Comparison of ENCODE assay signal across 17 cellular contexts in genomic region chr1:57036896-57037295, GRCh38.
DNase-seq lines count a peak whose midpoint lies in the region; ATAC-seq, FAIRE-seq and TF ChIP-seq lines count a peak whose summit lies in the region.
"Had no signal": no experiment of that assay in that cellular context is flagged by ENCODE, and none has a peak within 500 bp of the region (broad histone marks: within the 10 kb centered on the region; RNA-seq: fewer than 3 reads in every experiment).

No MANE protein-coding gene starts in this region.

- H3K4me1 ChIP-seq in SK-N-SH (ENCODE audit: control insufficient read depth in 1 of 2, insufficient read depth in 2 of 2, low read depth in 1 of 2, low read length in 1 of 2) = no peaks in the 10 kb centered on the region
- no peaks in the 10 kb centered on the region for H3K4me1 ChIP-seq in GM23248 (ENCODE audit: insufficient read depth)
- H3K4me1 ChIP-seq in osteoblast (ENCODE audit: insufficient read depth, low read length) = no peaks in the 10 kb centered on the region
- H3K4me1 ChIP-seq in prostate gland (replicated peaks) = no peaks in the 10 kb centered on the region
- peaks cover 11% of the 10 kb centered on the region for H3K4me1 ChIP-seq in HepG2 (ENCODE audit: insufficient read depth, low read length)
- H3K4me1 ChIP-seq: BE2C, Caco-2, HAP-1 had no signal

- no peaks in the 10 kb centered on the region for H4K20me1 ChIP-seq in SK-N-SH (ENCODE audit: insufficient read depth)
- H4K20me1 ChIP-seq in GM23248 (ENCODE audit: insufficient read depth) = no peaks in the 10 kb centered on the region
- no peaks in the 10 kb centered on the region for H4K20me1 ChIP-seq in osteoblast (ENCODE audit: insufficient read depth, low read length)
- H4K20me1 ChIP-seq in HepG2 (ENCODE audit: insufficient read depth, low read length) = no peaks in the 10 kb centered on the region

- H3K27me3 ChIP-seq in SK-N-SH (ENCODE audit: insufficient read depth) (no peaks in the 10 kb centered on the region), GM23248 (replicated peaks; ENCODE audit: insufficient read depth) (no peaks in the 10 kb centered on the region), osteoblast (ENCODE audit: insufficient read depth, low read length) (no peaks in the 10 kb centered on the region), prostate gland (replicated peaks; ENCODE audit: insufficient read depth) (peaks cover 3% of the 10 kb centered on the region), HepG2 (ENCODE audit: control insufficient read depth in 1 of 2, insufficient read depth in 2 of 2, low read length in 2 of 2) (0 out of 5 replicates have a peak, but pooled peaks cover 0 to 5% of the 10 kb centered on the region in 2 experiments)
- H3K27me3 ChIP-seq: BE2C had no signal

- no peak for TF ChIP-seq RAD21 in SK-N-SH (IDR thresholded peaks at IDR 0.05; ENCODE audit: low read length)
- no peak for TF ChIP-seq RAD21 in HepG2 (CRISPR knock-in tag; IDR thresholded peaks at IDR 0.05)

- H3K9me2 ChIP-seq in SK-N-SH (no peaks in the 10 kb centered on the region), GM23248 (ENCODE audit: insufficient read depth) (no peaks in the 10 kb centered on the region)

- H2AFZ ChIP-seq in SK-N-SH (ENCODE audit: low read depth) (0 out of 2 replicates have a peak overlapping the region, but pooled peaks have one; percentile 1), GM23248 (no peak overlapping the region), osteoblast (ENCODE audit: low read length) (no peak overlapping the region), HepG2 (ENCODE audit: low read length) (no peak overlapping the region)

- ATAC-seq in SK-N-SH treated with all-trans-retinoic acid at 6 μM for 48 hours = no peak
- no peak for ATAC-seq in T-cell (replicated peaks in 1 of 4)
- no peak for ATAC-seq in HepG2
- ATAC-seq: GM12878 had no signal

- CTCF ChIA-PET in SK-N-SH (lab: Yijun Ruan, JAX) = interaction anchor here (0.8 kb wide), 1 partner anchor 43 kb away, joined by 3 read pairs; no protein-coding TSS in a partner anchor
- CTCF ChIA-PET in T-cell (lab: Charles Lee) = no interaction called here
- CTCF ChIA-PET in HepG2 (lab: Yijun Ruan, JAX; ENCODE audit: low intra/inter-chr PET ratio, low total read pairs) = no interaction called here

- POLR2A ChIA-PET in SK-N-SH (lab: Yijun Ruan, JAX) = no interaction called here
- POLR2A ChIA-PET in T-cell (lab: Charles Lee) = no interaction called here
- POLR2A ChIA-PET in HepG2 (lab: Yijun Ruan, JAX) = no interaction called here

- FAIRE-seq in HepG2 (lab: Jason Lieb, UNC) = no peak
- FAIRE-seq: D721Med, GM12878, GM19239 had no signal

- H3K4me3 Mint-ChIP-seq in T-cell = no peak overlapping the region
- H3K4me3 Mint-ChIP-seq: CD4-positive, alpha-beta T cell had no signal

- intact Hi-C loops in prostate gland (cut with DNase I) (no loop called here), HepG2 (cut with micrococcal nuclease; ENCODE audit: unreplicated experiment) (no loop called here)

- no peak for TF ChIP-seq EP300 in SK-N-SH (IDR thresholded peaks at IDR 0.05; ENCODE audit: borderline replicate concordance in 1 of 2, low read depth in 1 of 2, low read length in 1 of 2)
- no peak for TF ChIP-seq EP300 in HepG2 (IDR thresholded peaks at IDR 0.05; ENCODE audit: low read depth in 2 of 2, low read length in 2 of 2)
- no peak for TF ChIP-seq EP300 in HepG2 (CRISPR knock-in tag; IDR thresholded peaks at IDR 0.05; ENCODE audit: borderline replicate concordance)

- no peak for TF ChIP-seq POLR2A in prostate gland (IDR thresholded peaks at IDR 0.05)
- no peak for TF ChIP-seq POLR2A in HepG2 (IDR thresholded peaks at IDR 0.05; ENCODE audit: insufficient read depth in 1 of 2, low read depth in 2 of 2, low read length in 2 of 2)

- TF ChIP-seq CTCF in SK-N-SH (IDR thresholded peaks at IDR 0.05) (no peak), osteoblast (IDR thresholded peaks at IDR 0.05; ENCODE audit: extremely low read depth, low read depth, low read length) (no peak), prostate gland (IDR thresholded peaks at IDR 0.05) (no peak), HepG2 (CRISPR knock-in tag; IDR thresholded peaks at IDR 0.05) (no peak)

- H3K9me3 ChIP-seq in SK-N-SH (no peaks in the 10 kb centered on the region), GM23248 (ENCODE audit: low read depth) (no peaks in the 10 kb centered on the region), osteoblast (ENCODE audit: low read depth, low read length) (no peaks in the 10 kb centered on the region), prostate gland (no peaks in the 10 kb centered on the region), HepG2 (ENCODE audit: low read length) (no peaks in the 10 kb centered on the region)
- H3K9me3 ChIP-seq: BE2C, Caco-2, HAP-1 had no signal

- in situ Hi-C loops in GM23248 (cut with MboI) = no loop called here
- in situ Hi-C loops in HepG2 (cut with HindIII; ENCODE audit: extremely low pct_ligation_motif_present, low pct_unique_long_range_greater_than_20kb) = no loop called here

- no peak for DNase-seq in SK-N-SH
- peak; percentile 44 for DNase-seq in GM23248
- DNase-seq in osteoblast (ENCODE audit: insufficient read length, low spot score, missing footprints) = peak; percentile 22
- no peak for DNase-seq in T-cell
- no peak for DNase-seq in prostate gland (ENCODE audit: low spot score)
- no peak for DNase-seq in HepG2 (ENCODE audit: low spot score)
- DNase-seq: 8988T; BE2C; Caco-2; CD4-positive, alpha-beta T cell; GF-D8 had no signal

- H3K36me3 Mint-ChIP-seq in T-cell = no peaks in the 10 kb centered on the region

- H3K4me3 ChIP-seq in SK-N-SH (ENCODE audit: low read depth in 2 of 2, low read length in 1 of 2) (no peak overlapping the region), GM23248 (no peak overlapping the region), osteoblast (ENCODE audit: insufficient read depth, low read length) (no peak overlapping the region), prostate gland (no peak overlapping the region), HepG2 (replicated peaks in 1 of 3; ENCODE audit: insufficient read depth in 1 of 3, low read depth in 2 of 3, low read length in 3 of 3) (no peak overlapping the region)
- H3K4me3 ChIP-seq: GM12878, HAP-1 had no signal

- H3K27ac Mint-ChIP-seq in T-cell = no peak overlapping the region
- H3K27ac Mint-ChIP-seq: CD4-positive, alpha-beta T cell had no signal

- H3K27ac ChIP-seq in SK-N-SH (ENCODE audit: low read depth in 2 of 2, low read length in 1 of 2) = peak overlapping the region in 1 of 2 experiments; percentile 82; a peak in 2 of 4 replicates
- no peak overlapping the region for H3K27ac ChIP-seq in GM23248
- no peak overlapping the region for H3K27ac ChIP-seq in osteoblast (ENCODE audit: low read depth, low read length)
- no peak overlapping the region for H3K27ac ChIP-seq in prostate gland
- H3K27ac ChIP-seq in HepG2 (ENCODE audit: extremely low read length, insufficient read depth, low read length) = no peak overlapping the region
- H3K27ac ChIP-seq: C4-2B had no signal

- peaks cover 6% of the 10 kb centered on the region for H3F3A ChIP-seq in SK-N-SH (replicated peaks; ENCODE audit: insufficient read depth)
- no peaks in the 10 kb centered on the region for H3F3A ChIP-seq in GM23248 (ENCODE audit: insufficient read depth)

- H3K4me2 ChIP-seq in SK-N-SH = no peak overlapping the region
- H3K4me2 ChIP-seq in GM23248 (ENCODE audit: unreplicated experiment) = no peak overlapping the region
- no peak overlapping the region for H3K4me2 ChIP-seq in osteoblast (ENCODE audit: insufficient read depth, low read length)
- no peak overlapping the region for H3K4me2 ChIP-seq in HepG2 (ENCODE audit: low read depth, low read length)

- peaks cover 0 to 3% (median 0%) of the 10 kb centered on the region in 3 donors for H3K9me3 Mint-ChIP-seq in T-cell
- H3K9me3 Mint-ChIP-seq: CD4-positive, alpha-beta T cell had no signal

- H3K4me1 Mint-ChIP-seq in T-cell = no peaks in the 10 kb centered on the region

- peaks cover 0 to 4% of the 10 kb centered on the region in 2 donors for H3K27me3 Mint-ChIP-seq in T-cell

- H3K36me3 ChIP-seq in SK-N-SH (replicated peaks in 1 of 2; ENCODE audit: control insufficient read depth in 1 of 2, insufficient read depth in 2 of 2, low read length in 1 of 2) (no peaks in the 10 kb centered on the region), GM23248 (ENCODE audit: low read depth) (no peaks in the 10 kb centered on the region), osteoblast (ENCODE audit: insufficient read depth, low read length) (no peaks in the 10 kb centered on the region), prostate gland (no peaks in the 10 kb centered on the region), HepG2 (replicated peaks in 1 of 2; ENCODE audit: control insufficient read depth in 1 of 2, insufficient read depth in 2 of 2, low read length in 2 of 2) (no peaks in the 10 kb centered on the region)
- H3K36me3 ChIP-seq: BE2C, HAP-1 had no signal

- H3K9ac ChIP-seq in SK-N-SH (no peak overlapping the region), GM23248 (no peak overlapping the region), HepG2 (ENCODE audit: insufficient read depth, low read depth, low read length) (no peak overlapping the region)

- H3K79me2 ChIP-seq in SK-N-SH (ENCODE audit: insufficient read depth) (no peaks in the 10 kb centered on the region), GM23248 (ENCODE audit: insufficient read depth) (no peaks in the 10 kb centered on the region), osteoblast (ENCODE audit: insufficient read depth, low read length) (no peaks in the 10 kb centered on the region), HepG2 (ENCODE audit: insufficient read depth, low read length) (no peaks in the 10 kb centered on the region)

- no TSS peak for BruUV-seq in HepG2 (replicated peaks; lab: Mats Ljungman, UMichigan)

- 89% methylated on average over 2 of the region's 2 CpGs for WGBS in SK-N-SH (ENCODE audit: low lambda C conversion rate)
- whole genome bisulfite sequencing in GM23248 (ENCODE audit: low coverage in 1 of 2, low lambda C conversion rate in 2 of 2, missing lambda C conversion rate in 2 of 2), 2 experiments = 11 to 22% methylated on average over 2 of the region's 2 CpGs
- 86% methylated on average over 2 of the region's 2 CpGs for WGBS in prostate gland
- 100% methylated on average over 2 of the region's 2 CpGs for WGBS in HepG2 (ENCODE audit: low lambda C conversion rate)

TF ChIP-seq in SK-N-SH, 30 proteins besides CTCF, POLR2A, EP300 and RAD21 (continues in another document):
- no peak for TF ChIP-seq MEF2A (IDR thresholded peaks at IDR 0.05; ENCODE audit: borderline replicate concordance, low read depth)
- TF ChIP-seq NRF1 (IDR thresholded peaks at IDR 0.05; ENCODE audit: low read depth, low read length) = no peak
- no peak for TF ChIP-seq RFX5 (IDR thresholded peaks at IDR 0.05; ENCODE audit: low read length)
- TF ChIP-seq YY1 (IDR thresholded peaks at IDR 0.05; ENCODE audit: low read depth) = no peak

TF ChIP-seq in SK-N-SH treated with all-trans-retinoic acid at 6 μM for 48 hours, 23 proteins besides CTCF, POLR2A, EP300 and RAD21 (continues in another document):
- TF ChIP-seq ZNF565 (CRISPR knock-in tag; conservative IDR thresholded peaks at IDR 0.05; ENCODE audit: low read depth) = no peak
- TF ChIP-seq TCF4 (CRISPR knock-in tag; IDR thresholded peaks at IDR 0.05; ENCODE audit: borderline replicate concordance) = no peak

TF ChIP-seq in HepG2, 621 proteins besides CTCF, POLR2A, EP300 and RAD21 (continues in another document):
- no peak for TF ChIP-seq SRSF4 (IDR thresholded peaks at IDR 0.05; ENCODE audit: low read depth, low read length, poor library complexity, severe bottlenecking)

Comparison
In these comparisons a context has a peak if more than half of its experiments do, and no peak if none do; other contexts are left out.
1. DNase-seq: peak in GM23248 (single experiment) and osteoblast (single experiment); none in SK-N-SH (single experiment), T-cell (0 of 34), prostate gland (single experiment) and HepG2 (single experiment).